2 cellular contexts compared by ENCODE assay signal in the genomic region with DNA sequence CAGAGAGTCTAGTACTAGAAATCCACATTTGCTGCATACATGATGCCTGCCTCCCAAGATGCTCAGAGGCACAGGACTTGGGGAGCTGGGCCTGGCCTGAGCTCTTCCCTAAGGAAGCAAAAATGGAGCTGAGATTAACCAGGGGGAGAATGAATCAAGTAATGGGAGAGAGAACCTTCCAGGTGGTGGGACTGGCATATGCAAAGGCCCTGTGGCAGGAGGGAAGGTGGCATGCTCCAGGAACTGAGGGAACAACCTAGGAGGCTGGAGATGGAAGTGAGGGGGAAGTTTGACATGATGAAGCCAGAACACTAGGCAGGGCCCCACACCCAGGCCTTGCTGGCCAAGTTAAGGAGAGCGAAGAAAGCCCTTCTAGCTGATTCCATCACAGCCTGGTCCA.
TF ChIP-seq lines count a peak whose summit lies in the region.

No MANE protein-coding gene starts in this region.

TF ChIP-seq in H1, 55 proteins besides CTCF, POLR2A, EP300 and RAD21:
- TF ChIP-seq KDM1A (IDR thresholded peaks at IDR 0.05; ENCODE audit: borderline replicate concordance, low read length) (peak; percentile 68; the same call in 1 of the 2 replicates), BACH1 (IDR thresholded peaks at IDR 0.05; ENCODE audit: low read length) (no peak), NANOG (IDR thresholded peaks at IDR 0.05; ENCODE audit: insufficient read depth, low read depth, low read length, poor library complexity, severe bottlenecking) (no peak), FOSL1 (IDR thresholded peaks at IDR 0.05; ENCODE audit: insufficient read depth, low read depth, low read length) (no peak)
TF ChIP-seq in H1: peak in this region for 1.

TF ChIP-seq in neural cell, 6 proteins besides CTCF, POLR2A, EP300 and RAD21:
- TF ChIP-seq SMC3 (conservative IDR thresholded peaks at IDR 0.05; ENCODE audit: poor library complexity) (no peak), EZH2 (IDR thresholded peaks at IDR 0.05; ENCODE audit: borderline replicate concordance, insufficient read depth, low read length, poor library complexity, severe bottlenecking) (no peak), TAF1 (IDR thresholded peaks at IDR 0.05; ENCODE audit: low read depth) (no peak), POLR2AphosphoS5 (IDR thresholded peaks at IDR 0.05) (no peak), MXI1 (conservative IDR thresholded peaks at IDR 0.05; ENCODE audit: poor library complexity, severe bottlenecking) (no peak)
- TF ChIP-seq, protein P1, sequence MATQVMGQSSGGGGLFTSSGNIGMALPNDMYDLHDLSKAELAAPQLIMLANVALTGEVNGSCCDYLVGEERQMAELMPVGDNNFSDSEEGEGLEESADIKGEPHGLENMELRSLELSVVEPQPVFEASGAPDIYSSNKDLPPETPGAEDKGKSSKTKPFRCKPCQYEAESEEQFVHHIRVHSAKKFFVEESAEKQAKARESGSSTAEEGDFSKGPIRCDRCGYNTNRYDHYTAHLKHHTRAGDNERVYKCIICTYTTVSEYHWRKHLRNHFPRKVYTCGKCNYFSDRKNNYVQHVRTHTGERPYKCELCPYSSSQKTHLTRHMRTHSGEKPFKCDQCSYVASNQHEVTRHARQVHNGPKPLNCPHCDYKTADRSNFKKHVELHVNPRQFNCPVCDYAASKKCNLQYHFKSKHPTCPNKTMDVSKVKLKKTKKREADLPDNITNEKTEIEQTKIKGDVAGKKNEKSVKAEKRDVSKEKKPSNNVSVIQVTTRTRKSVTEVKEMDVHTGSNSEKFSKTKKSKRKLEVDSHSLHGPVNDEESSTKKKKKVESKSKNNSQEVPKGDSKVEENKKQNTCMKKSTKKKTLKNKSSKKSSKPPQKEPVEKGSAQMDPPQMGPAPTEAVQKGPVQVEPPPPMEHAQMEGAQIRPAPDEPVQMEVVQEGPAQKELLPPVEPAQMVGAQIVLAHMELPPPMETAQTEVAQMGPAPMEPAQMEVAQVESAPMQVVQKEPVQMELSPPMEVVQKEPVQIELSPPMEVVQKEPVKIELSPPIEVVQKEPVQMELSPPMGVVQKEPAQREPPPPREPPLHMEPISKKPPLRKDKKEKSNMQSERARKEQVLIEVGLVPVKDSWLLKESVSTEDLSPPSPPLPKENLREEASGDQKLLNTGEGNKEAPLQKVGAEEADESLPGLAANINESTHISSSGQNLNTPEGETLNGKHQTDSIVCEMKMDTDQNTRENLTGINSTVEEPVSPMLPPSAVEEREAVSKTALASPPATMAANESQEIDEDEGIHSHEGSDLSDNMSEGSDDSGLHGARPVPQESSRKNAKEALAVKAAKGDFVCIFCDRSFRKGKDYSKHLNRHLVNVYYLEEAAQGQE (IDR thresholded peaks at IDR 0.05; ENCODE audit: borderline replicate concordance): no peak
